In genomic region chr4:54100607-54101189, GRCh38 we compare ENCODE assay signal across 8 cellular contexts. TPM values are rescaled to one million over a fixed set of nuclear protein-coding genes. Genes with fewer than 3 reads are reported as not detected.
A peak's percentile ranks its signal among the peaks of the same experiment; 100 is the strongest.
DNase-seq lines count a peak whose midpoint lies in the region; ATAC-seq and TF ChIP-seq lines count a peak whose summit lies in the region.

No MANE protein-coding gene starts in this region.

- intact Hi-C loops in prostate gland (cut with DNase I): no loop called here

- H3K27ac ChIP-seq in Peyer's patch (no peak overlapping the region), prostate gland (no peak overlapping the region)

- H3K9me3 ChIP-seq in Peyer's patch (no peaks in the 10 kb centered on the region), prostate gland (no peaks in the 10 kb centered on the region)

- DNase-seq in EH (ENCODE audit: low read depth) (peak; percentile 33), Peyer's patch (no peak), epithelial cell of proximal tubule (ENCODE audit: low read depth) (no peak), prostate gland (ENCODE audit: low spot score) (no peak)
- DNase-seq in stimulated activated CD4-positive, alpha-beta T cell treated with anti-CD3 and anti-CD28 coated beads, Interleukin-4, amount 100 ng/mL, for 4 hours: no peak

- H3K27me3 ChIP-seq in Peyer's patch (peaks cover 4 to 40% of the 10 kb centered on the region in 2 donors), prostate gland (replicated peaks; ENCODE audit: insufficient read depth) (peaks cover 53% of the 10 kb centered on the region)

- ATAC-seq in HG03045 (IDR thresholded peaks at IDR 0.05; ENCODE audit: unreplicated experiment): no peak
- no peak for ATAC-seq in GM21381 (IDR thresholded peaks at IDR 0.05; ENCODE audit: unreplicated experiment)
- no peak for ATAC-seq in GM19035 (IDR thresholded peaks at IDR 0.05; ENCODE audit: unreplicated experiment)

- H3K4me3 ChIP-seq in Peyer's patch (peak overlapping the region in 3 of 4 donors; percentile 21 to 44 (median 40)), epithelial cell of proximal tubule (ENCODE audit: low read depth, low read length) (peak overlapping the region; percentile 36), prostate gland (peak overlapping the region; percentile 3 to 5)

- H3K36me3 ChIP-seq in Peyer's patch: no peaks in the 10 kb centered on the region
- no peaks in the 10 kb centered on the region for H3K36me3 ChIP-seq in prostate gland

- 1% methylated on average over 43 of the region's 45 CpGs for WGBS in prostate gland

- TF ChIP-seq CTCF in Peyer's patch (IDR thresholded peaks at IDR 0.05): no peak
- no peak for TF ChIP-seq CTCF in epithelial cell of proximal tubule (conservative IDR thresholded peaks at IDR 0.05; ENCODE audit: low read depth, low read length)
- TF ChIP-seq CTCF in prostate gland (IDR thresholded peaks at IDR 0.05): no peak

- peaks cover 0 to 23% (median 16%) of the 10 kb centered on the region in 4 donors for H3K4me1 ChIP-seq in Peyer's patch
- H3K4me1 ChIP-seq in prostate gland (replicated peaks): peaks cover 9% of the 10 kb centered on the region

- TF ChIP-seq POLR2A in Peyer's patch (IDR thresholded peaks at IDR 0.05) (no peak), prostate gland (IDR thresholded peaks at IDR 0.05) (no peak)

RNA-seq across cellular contexts. Expression of gene GSX2, which starts 0.7 kb away (rescaled TPM):
- total RNA-seq in Peyer's patch: not detected
- not detected in 2 replicates for total RNA-seq in epithelial cell of proximal tubule
- total RNA-seq in prostate gland: not detected

RNA-seq across cellular contexts. Expression of gene CHIC2, which starts 36.3 kb away (rescaled TPM):
- total RNA-seq in Peyer's patch (10 to 100 TPM; 34.7 to 59.4 (median 47.6) TPM), epithelial cell of proximal tubule (19.2 and 23.5 TPM in 2 replicates), prostate gland (10 to 100 TPM; 38.7 to 84.8 TPM)
